ENCODE assay signal across 1 cellular context in the genomic region with DNA sequence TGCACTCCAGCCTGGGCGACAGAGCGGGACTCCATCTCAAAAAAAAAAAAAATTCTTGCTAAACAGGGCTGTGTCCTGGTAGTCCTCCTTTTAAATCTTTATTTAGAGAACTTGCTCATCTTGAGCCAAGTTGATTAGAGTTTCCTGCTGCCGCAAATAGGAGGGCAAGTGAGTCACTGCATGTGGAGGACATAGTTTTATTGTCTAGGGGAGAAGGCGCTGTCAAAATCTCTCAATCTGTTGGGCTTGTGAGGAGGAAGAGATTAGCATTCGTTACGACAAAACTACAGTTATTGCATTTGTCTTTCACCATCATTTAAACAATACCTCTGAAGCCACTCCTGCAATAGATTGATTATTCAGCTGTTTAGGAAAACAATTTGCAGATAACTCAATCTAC.
TF ChIP-seq lines count a peak whose summit lies in the region.

No MANE protein-coding gene starts in this region.

TF ChIP-seq in K562, 482 proteins besides CTCF, POLR2A, EP300 and RAD21 (continued from another document and continues in another):
- TF ChIP-seq, protein P1, sequence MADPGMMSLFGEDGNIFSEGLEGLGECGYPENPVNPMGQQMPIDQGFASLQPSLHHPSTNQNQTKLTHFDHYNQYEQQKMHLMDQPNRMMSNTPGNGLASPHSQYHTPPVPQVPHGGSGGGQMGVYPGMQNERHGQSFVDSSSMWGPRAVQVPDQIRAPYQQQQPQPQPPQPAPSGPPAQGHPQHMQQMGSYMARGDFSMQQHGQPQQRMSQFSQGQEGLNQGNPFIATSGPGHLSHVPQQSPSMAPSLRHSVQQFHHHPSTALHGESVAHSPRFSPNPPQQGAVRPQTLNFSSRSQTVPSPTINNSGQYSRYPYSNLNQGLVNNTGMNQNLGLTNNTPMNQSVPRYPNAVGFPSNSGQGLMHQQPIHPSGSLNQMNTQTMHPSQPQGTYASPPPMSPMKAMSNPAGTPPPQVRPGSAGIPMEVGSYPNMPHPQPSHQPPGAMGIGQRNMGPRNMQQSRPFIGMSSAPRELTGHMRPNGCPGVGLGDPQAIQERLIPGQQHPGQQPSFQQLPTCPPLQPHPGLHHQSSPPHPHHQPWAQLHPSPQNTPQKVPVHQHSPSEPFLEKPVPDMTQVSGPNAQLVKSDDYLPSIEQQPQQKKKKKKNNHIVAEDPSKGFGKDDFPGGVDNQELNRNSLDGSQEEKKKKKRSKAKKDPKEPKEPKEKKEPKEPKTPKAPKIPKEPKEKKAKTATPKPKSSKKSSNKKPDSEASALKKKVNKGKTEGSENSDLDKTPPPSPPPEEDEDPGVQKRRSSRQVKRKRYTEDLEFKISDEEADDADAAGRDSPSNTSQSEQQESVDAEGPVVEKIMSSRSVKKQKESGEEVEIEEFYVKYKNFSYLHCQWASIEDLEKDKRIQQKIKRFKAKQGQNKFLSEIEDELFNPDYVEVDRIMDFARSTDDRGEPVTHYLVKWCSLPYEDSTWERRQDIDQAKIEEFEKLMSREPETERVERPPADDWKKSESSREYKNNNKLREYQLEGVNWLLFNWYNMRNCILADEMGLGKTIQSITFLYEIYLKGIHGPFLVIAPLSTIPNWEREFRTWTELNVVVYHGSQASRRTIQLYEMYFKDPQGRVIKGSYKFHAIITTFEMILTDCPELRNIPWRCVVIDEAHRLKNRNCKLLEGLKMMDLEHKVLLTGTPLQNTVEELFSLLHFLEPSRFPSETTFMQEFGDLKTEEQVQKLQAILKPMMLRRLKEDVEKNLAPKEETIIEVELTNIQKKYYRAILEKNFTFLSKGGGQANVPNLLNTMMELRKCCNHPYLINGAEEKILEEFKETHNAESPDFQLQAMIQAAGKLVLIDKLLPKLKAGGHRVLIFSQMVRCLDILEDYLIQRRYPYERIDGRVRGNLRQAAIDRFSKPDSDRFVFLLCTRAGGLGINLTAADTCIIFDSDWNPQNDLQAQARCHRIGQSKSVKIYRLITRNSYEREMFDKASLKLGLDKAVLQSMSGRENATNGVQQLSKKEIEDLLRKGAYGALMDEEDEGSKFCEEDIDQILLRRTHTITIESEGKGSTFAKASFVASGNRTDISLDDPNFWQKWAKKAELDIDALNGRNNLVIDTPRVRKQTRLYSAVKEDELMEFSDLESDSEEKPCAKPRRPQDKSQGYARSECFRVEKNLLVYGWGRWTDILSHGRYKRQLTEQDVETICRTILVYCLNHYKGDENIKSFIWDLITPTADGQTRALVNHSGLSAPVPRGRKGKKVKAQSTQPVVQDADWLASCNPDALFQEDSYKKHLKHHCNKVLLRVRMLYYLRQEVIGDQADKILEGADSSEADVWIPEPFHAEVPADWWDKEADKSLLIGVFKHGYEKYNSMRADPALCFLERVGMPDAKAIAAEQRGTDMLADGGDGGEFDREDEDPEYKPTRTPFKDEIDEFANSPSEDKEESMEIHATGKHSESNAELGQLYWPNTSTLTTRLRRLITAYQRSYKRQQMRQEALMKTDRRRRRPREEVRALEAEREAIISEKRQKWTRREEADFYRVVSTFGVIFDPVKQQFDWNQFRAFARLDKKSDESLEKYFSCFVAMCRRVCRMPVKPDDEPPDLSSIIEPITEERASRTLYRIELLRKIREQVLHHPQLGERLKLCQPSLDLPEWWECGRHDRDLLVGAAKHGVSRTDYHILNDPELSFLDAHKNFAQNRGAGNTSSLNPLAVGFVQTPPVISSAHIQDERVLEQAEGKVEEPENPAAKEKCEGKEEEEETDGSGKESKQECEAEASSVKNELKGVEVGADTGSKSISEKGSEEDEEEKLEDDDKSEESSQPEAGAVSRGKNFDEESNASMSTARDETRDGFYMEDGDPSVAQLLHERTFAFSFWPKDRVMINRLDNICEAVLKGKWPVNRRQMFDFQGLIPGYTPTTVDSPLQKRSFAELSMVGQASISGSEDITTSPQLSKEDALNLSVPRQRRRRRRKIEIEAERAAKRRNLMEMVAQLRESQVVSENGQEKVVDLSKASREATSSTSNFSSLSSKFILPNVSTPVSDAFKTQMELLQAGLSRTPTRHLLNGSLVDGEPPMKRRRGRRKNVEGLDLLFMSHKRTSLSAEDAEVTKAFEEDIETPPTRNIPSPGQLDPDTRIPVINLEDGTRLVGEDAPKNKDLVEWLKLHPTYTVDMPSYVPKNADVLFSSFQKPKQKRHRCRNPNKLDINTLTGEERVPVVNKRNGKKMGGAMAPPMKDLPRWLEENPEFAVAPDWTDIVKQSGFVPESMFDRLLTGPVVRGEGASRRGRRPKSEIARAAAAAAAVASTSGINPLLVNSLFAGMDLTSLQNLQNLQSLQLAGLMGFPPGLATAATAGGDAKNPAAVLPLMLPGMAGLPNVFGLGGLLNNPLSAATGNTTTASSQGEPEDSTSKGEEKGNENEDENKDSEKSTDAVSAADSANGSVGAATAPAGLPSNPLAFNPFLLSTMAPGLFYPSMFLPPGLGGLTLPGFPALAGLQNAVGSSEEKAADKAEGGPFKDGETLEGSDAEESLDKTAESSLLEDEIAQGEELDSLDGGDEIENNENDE (IDR thresholded peaks at IDR 0.05; ENCODE audit: low read depth, low read length) = no peak
- TF ChIP-seq RCOR1 (IDR thresholded peaks at IDR 0.05; ENCODE audit: borderline replicate concordance in 1 of 2, low read depth in 2 of 2, low read length in 2 of 2) (peak in 1 of 2 experiments; percentile 77; a peak in 2 of 4 replicates), DPF2 (IDR thresholded peaks at IDR 0.05) (peak; percentile 21; the same call in 1 of the 2 replicates), HMGN3 (IDR thresholded peaks at IDR 0.05; ENCODE audit: borderline replicate concordance, extremely low read depth, insufficient read length, low read depth, low read length) (no peak), HDAC1 (IDR thresholded peaks at IDR 0.05) (0 out of 4 replicates have a peak, but pooled peaks of 1 of the 2 experiments have one; percentile 27), CC2D1A (IDR thresholded peaks at IDR 0.05) (no peak), ZKSCAN1 (IDR thresholded peaks at IDR 0.05; ENCODE audit: low read depth, low read length) (no peak), TEAD4 (IDR thresholded peaks at IDR 0.05; ENCODE audit: low read length) (no peak), TEAD4 (CRISPR knock-in tag; IDR thresholded peaks at IDR 0.05; ENCODE audit: borderline replicate concordance) (no peak), CTBP1 (IDR thresholded peaks at IDR 0.05; ENCODE audit: borderline replicate concordance) (0 out of 2 replicates have a peak, but pooled peaks have one; percentile 12), KHSRP (IDR thresholded peaks at IDR 0.05) (no peak), NFE2L1 (tag; IDR thresholded peaks at IDR 0.05; ENCODE audit: borderline replicate concordance, low read depth) (no peak), SMARCA4 (IDR thresholded peaks at IDR 0.05) (peak; percentile 43; the same call in 1 of the 2 replicates), XRCC5 (IDR thresholded peaks at IDR 0.05; ENCODE audit: low read depth, low read length) (no peak), ZNF134 (CRISPR knock-in tag; conservative IDR thresholded peaks at IDR 0.05) (no peak), TCF3 (CRISPR knock-in tag; IDR thresholded peaks at IDR 0.05) (peak; percentile 54), ARID1B (IDR thresholded peaks at IDR 0.05) (peak; percentile 62; the same call in 1 of the 2 replicates), TAF7 (tag; IDR thresholded peaks at IDR 0.05) (no peak), FOSL1 (tag; conservative IDR thresholded peaks at IDR 0.05) (peak; percentile 72), POLR2G (IDR thresholded peaks at IDR 0.05; ENCODE audit: low read depth, low read length) (no peak)
- TF ChIP-seq, protein P2, sequence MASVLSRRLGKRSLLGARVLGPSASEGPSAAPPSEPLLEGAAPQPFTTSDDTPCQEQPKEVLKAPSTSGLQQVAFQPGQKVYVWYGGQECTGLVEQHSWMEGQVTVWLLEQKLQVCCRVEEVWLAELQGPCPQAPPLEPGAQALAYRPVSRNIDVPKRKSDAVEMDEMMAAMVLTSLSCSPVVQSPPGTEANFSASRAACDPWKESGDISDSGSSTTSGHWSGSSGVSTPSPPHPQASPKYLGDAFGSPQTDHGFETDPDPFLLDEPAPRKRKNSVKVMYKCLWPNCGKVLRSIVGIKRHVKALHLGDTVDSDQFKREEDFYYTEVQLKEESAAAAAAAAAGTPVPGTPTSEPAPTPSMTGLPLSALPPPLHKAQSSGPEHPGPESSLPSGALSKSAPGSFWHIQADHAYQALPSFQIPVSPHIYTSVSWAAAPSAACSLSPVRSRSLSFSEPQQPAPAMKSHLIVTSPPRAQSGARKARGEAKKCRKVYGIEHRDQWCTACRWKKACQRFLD (CRISPR knock-in tag; IDR thresholded peaks at IDR 0.05) = no peak; the same call in 1 of the 2 replicates
- TF ChIP-seq, protein P3, sequence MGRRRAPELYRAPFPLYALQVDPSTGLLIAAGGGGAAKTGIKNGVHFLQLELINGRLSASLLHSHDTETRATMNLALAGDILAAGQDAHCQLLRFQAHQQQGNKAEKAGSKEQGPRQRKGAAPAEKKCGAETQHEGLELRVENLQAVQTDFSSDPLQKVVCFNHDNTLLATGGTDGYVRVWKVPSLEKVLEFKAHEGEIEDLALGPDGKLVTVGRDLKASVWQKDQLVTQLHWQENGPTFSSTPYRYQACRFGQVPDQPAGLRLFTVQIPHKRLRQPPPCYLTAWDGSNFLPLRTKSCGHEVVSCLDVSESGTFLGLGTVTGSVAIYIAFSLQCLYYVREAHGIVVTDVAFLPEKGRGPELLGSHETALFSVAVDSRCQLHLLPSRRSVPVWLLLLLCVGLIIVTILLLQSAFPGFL (CRISPR knock-in tag; IDR thresholded peaks at IDR 0.05) = no peak
- TF ChIP-seq, protein P4, sequence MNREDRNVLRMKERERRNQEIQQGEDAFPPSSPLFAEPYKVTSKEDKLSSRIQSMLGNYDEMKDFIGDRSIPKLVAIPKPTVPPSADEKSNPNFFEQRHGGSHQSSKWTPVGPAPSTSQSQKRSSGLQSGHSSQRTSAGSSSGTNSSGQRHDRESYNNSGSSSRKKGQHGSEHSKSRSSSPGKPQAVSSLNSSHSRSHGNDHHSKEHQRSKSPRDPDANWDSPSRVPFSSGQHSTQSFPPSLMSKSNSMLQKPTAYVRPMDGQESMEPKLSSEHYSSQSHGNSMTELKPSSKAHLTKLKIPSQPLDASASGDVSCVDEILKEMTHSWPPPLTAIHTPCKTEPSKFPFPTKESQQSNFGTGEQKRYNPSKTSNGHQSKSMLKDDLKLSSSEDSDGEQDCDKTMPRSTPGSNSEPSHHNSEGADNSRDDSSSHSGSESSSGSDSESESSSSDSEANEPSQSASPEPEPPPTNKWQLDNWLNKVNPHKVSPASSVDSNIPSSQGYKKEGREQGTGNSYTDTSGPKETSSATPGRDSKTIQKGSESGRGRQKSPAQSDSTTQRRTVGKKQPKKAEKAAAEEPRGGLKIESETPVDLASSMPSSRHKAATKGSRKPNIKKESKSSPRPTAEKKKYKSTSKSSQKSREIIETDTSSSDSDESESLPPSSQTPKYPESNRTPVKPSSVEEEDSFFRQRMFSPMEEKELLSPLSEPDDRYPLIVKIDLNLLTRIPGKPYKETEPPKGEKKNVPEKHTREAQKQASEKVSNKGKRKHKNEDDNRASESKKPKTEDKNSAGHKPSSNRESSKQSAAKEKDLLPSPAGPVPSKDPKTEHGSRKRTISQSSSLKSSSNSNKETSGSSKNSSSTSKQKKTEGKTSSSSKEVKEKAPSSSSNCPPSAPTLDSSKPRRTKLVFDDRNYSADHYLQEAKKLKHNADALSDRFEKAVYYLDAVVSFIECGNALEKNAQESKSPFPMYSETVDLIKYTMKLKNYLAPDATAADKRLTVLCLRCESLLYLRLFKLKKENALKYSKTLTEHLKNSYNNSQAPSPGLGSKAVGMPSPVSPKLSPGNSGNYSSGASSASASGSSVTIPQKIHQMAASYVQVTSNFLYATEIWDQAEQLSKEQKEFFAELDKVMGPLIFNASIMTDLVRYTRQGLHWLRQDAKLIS (CRISPR knock-in tag; IDR thresholded peaks at IDR 0.05) = no peak
- TF ChIP-seq, protein P5, sequence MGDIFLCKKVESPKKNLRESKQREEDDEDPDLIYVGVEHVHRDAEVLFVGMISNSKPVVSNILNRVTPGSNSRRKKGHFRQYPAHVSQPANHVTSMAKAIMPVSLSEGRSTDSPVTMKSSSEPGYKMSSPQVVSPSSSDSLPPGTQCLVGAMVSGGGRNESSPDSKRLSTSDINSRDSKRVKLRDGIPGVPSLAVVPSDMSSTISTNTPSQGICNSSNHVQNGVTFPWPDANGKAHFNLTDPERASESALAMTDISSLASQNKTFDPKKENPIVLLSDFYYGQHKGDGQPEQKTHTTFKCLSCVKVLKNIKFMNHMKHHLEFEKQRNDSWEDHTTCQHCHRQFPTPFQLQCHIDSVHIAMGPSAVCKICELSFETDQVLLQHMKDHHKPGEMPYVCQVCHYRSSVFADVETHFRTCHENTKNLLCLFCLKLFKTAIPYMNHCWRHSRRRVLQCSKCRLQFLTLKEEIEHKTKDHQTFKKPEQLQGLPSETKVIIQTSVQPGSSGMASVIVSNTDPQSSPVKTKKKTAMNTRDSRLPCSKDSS (IDR thresholded peaks at IDR 0.05; ENCODE audit: low read depth, partially characterized antibody) = no peak
- TF ChIP-seq, protein P6, sequence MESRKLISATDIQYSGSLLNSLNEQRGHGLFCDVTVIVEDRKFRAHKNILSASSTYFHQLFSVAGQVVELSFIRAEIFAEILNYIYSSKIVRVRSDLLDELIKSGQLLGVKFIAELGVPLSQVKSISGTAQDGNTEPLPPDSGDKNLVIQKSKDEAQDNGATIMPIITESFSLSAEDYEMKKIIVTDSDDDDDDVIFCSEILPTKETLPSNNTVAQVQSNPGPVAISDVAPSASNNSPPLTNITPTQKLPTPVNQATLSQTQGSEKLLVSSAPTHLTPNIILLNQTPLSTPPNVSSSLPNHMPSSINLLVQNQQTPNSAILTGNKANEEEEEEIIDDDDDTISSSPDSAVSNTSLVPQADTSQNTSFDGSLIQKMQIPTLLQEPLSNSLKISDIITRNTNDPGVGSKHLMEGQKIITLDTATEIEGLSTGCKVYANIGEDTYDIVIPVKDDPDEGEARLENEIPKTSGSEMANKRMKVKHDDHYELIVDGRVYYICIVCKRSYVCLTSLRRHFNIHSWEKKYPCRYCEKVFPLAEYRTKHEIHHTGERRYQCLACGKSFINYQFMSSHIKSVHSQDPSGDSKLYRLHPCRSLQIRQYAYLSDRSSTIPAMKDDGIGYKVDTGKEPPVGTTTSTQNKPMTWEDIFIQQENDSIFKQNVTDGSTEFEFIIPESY (CRISPR knock-in tag; IDR thresholded peaks at IDR 0.05) = peak; percentile 36; the same call in 1 of the 2 replicates
- TF ChIP-seq, protein P7, sequence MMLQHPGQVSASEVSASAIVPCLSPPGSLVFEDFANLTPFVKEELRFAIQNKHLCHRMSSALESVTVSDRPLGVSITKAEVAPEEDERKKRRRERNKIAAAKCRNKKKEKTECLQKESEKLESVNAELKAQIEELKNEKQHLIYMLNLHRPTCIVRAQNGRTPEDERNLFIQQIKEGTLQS (IDR thresholded peaks at IDR 0.05) = peak; percentile 63; the same call in 1 of the 2 replicates
- TF ChIP-seq, protein P7 (CRISPR knock-in tag; conservative IDR thresholded peaks at IDR 0.05) = no peak
- TF ChIP-seq, protein P8, sequence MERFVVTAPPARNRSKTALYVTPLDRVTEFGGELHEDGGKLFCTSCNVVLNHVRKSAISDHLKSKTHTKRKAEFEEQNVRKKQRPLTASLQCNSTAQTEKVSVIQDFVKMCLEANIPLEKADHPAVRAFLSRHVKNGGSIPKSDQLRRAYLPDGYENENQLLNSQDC (CRISPR knock-in tag; IDR thresholded peaks at IDR 0.05) = no peak
- TF ChIP-seq, protein P9, sequence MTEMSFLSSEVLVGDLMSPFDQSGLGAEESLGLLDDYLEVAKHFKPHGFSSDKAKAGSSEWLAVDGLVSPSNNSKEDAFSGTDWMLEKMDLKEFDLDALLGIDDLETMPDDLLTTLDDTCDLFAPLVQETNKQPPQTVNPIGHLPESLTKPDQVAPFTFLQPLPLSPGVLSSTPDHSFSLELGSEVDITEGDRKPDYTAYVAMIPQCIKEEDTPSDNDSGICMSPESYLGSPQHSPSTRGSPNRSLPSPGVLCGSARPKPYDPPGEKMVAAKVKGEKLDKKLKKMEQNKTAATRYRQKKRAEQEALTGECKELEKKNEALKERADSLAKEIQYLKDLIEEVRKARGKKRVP (CRISPR knock-in tag; IDR thresholded peaks at IDR 0.05) = peak; percentile 64
